8 cellular contexts compared by ENCODE assay signal in the genomic region with DNA sequence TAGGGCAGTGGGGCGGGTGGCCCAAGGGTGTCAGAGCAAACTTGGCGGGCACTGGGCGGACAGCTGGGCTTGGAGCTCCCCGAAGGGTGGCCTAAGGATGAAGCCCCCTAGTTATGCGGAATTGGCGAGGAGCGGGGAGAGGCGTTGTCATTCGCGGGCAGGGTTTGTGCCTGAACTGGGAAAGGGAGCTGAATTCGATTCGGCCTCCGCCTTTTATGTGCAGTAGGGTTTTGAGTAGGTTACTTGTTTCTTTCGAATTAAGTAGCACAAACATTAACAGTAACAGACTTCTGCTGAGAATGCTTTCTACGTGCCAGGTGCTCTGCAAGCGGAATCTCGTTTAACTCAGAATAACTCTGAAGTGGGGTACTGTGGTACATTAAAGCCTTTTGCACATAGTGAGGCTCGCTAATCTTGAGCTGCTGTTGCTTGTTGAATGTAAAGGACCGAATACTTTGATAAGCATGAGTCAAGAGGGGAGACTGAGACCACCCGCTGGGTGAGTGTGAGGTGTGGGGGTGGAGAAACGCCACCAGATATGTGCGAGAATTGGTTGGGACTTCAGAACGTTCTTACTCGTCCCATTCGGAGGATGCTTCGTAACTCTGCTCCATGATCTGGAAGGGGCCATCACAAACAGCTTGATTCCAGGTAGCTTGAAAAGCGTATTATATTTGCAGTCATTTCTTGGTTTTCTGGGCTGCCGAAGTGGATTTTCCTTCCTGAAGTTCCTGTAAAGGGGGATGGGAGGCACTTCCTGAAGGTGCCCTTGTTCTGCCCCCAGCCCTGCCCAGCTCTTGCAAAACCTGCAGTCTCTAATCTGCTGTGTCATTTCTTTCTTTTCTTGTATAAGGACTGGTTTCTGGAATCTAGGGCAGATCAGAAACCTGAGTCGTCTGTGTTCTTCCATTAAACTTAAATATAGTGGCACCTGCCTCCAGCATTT. TPM values are rescaled to one million over a fixed set of nuclear protein-coding genes. Genes with fewer than 3 reads are reported as not detected.
DNase-seq lines count a peak whose midpoint lies in the region; ATAC-seq and TF ChIP-seq lines count a peak whose summit lies in the region.

No MANE protein-coding gene starts in this region.

- H3K4me1 Mint-ChIP-seq in Calu3 (ENCODE audit: low read depth, unreplicated experiment), result peaks cover 33% of the 10 kb centered on the region
- peaks cover 37% of the 10 kb centered on the region for H3K4me1 Mint-ChIP-seq in activated naive CD4-positive, alpha-beta T cell treated with anti-CD3 and anti-CD28 coated beads, Interleukin-2, amount 10 ng/mL, durations not matched to agents 7 days and 5 days
- H3K4me1 Mint-ChIP-seq in stimulated activated memory B cell treated with anti-CD40 and anti-IgM and Interleukin-4, amounts not matched to agents 10 μg/mL and 1 μg/mL and 100 μg/mL, for 72 hours, result peaks cover 45% of the 10 kb centered on the region

- peak; percentile 60 for DNase-seq in Calu3
- DNase-seq in LNCaP clone FGC (ENCODE audit: low read depth), result no peak
- peak; percentile 34 for DNase-seq in activated naive CD4-positive, alpha-beta T cell treated with anti-CD3 and anti-CD28 coated beads, Interleukin-2, amount 10 ng/mL, durations not matched to agents 7 days and 5 days
- no peak for DNase-seq in T-helper 9 cell
- DNase-seq in NCI-H1694 (lab: John Stamatoyannopoulos, UW), result no peak
- DNase-seq in NCI-H526 treated with DMSO at 0.1 percent for 48 hours (lab: John Stamatoyannopoulos, UW), result no peak

- H3K36me3 Mint-ChIP-seq in Calu3 (ENCODE audit: insufficient read depth, unreplicated experiment), result peaks cover 74% of the 10 kb centered on the region
- H3K36me3 Mint-ChIP-seq in activated naive CD4-positive, alpha-beta T cell treated with anti-CD3 and anti-CD28 coated beads, Interleukin-2, amount 10 ng/mL, durations not matched to agents 7 days and 5 days, result peaks cover 34% of the 10 kb centered on the region
- peaks cover 16% of the 10 kb centered on the region for H3K36me3 Mint-ChIP-seq in stimulated activated memory B cell treated with anti-CD40 and anti-IgM and Interleukin-4, amounts not matched to agents 10 μg/mL and 1 μg/mL and 100 μg/mL, for 72 hours

- ATAC-seq in stimulated activated memory B cell treated with anti-CD40 and anti-IgM and Interleukin-4, amounts not matched to agents 10 μg/mL and 1 μg/mL and 100 μg/mL, for 72 hours, result no peak

- intact Hi-C loops in Calu3 (cut with micrococcal nuclease; ENCODE audit: unreplicated experiment), result loop anchor here (5.0 kb wide), 1 partner anchor 49 kb away; no protein-coding TSS in a partner anchor

- H3K27me3 Mint-ChIP-seq in Calu3 (ENCODE audit: unreplicated experiment), result peaks cover 10% of the 10 kb centered on the region
- H3K27me3 Mint-ChIP-seq in activated naive CD4-positive, alpha-beta T cell treated with anti-CD3 and anti-CD28 coated beads, Interleukin-2, amount 10 ng/mL, durations not matched to agents 7 days and 5 days, result peaks cover 4% of the 10 kb centered on the region
- H3K27me3 Mint-ChIP-seq in stimulated activated memory B cell treated with anti-CD40 and anti-IgM and Interleukin-4, amounts not matched to agents 10 μg/mL and 1 μg/mL and 100 μg/mL, for 72 hours, result no peaks in the 10 kb centered on the region

- H3K4me3 Mint-ChIP-seq in Calu3 (ENCODE audit: low read depth, unreplicated experiment), result peak overlapping the region; percentile 99
- H3K4me3 Mint-ChIP-seq in activated naive CD4-positive, alpha-beta T cell treated with anti-CD3 and anti-CD28 coated beads, Interleukin-2, amount 10 ng/mL, durations not matched to agents 7 days and 5 days, result peak overlapping the region; percentile 99
- H3K4me3 Mint-ChIP-seq in stimulated activated memory B cell treated with anti-CD40 and anti-IgM and Interleukin-4, amounts not matched to agents 10 μg/mL and 1 μg/mL and 100 μg/mL, for 72 hours, result peak overlapping the region; percentile 94

- TF ChIP-seq CTCF in Calu3 (IDR thresholded peaks at IDR 0.05; ENCODE audit: unreplicated experiment), result no peak
- TF ChIP-seq CTCF in LNCaP clone FGC (IDR thresholded peaks at IDR 0.05; ENCODE audit: control insufficient read depth, extremely low read depth, insufficient read depth), result no peak

- peak overlapping the region; percentile 91 for H3K27ac Mint-ChIP-seq in Calu3 (ENCODE audit: unreplicated experiment)
- peak overlapping the region; percentile 95 for H3K27ac Mint-ChIP-seq in activated naive CD4-positive, alpha-beta T cell treated with anti-CD3 and anti-CD28 coated beads, Interleukin-2, amount 10 ng/mL, durations not matched to agents 7 days and 5 days
- peak overlapping the region; percentile 95 for H3K27ac Mint-ChIP-seq in stimulated activated memory B cell treated with anti-CD40 and anti-IgM and Interleukin-4, amounts not matched to agents 10 μg/mL and 1 μg/mL and 100 μg/mL, for 72 hours

- CTCF ChIA-PET in Calu3 (lab: Charles Lee), result interaction anchor here (0.5 to 2.3 kb wide), 14 partner anchors 8 to 576 kb away, joined by 3 to 14 read pairs (median 6); partner anchors contain the start of gene TGIF2
- CTCF ChIA-PET in activated naive CD4-positive, alpha-beta T cell treated with anti-CD3 and anti-CD28 coated beads, Interleukin-2, amount 10 ng/mL, durations not matched to agents 7 days and 5 days (lab: Charles Lee), result interaction anchor here (0.5 to 4.1 kb wide), 15 partner anchors 11 to 709 kb away, joined by 3 to 51 read pairs (median 6); no protein-coding TSS in a partner anchor

- H3K4me3 ChIP-seq in LNCaP clone FGC (ENCODE audit: low read depth, low read length) (peak overlapping the region; percentile 98), iPS-11a (ENCODE audit: low read depth, low read length) (peak overlapping the region; percentile 84)

- TSS peak; percentile 32 for BruUV-seq in Calu3 (replicated peaks; lab: Mats Ljungman, UMichigan)

- no peaks in the 10 kb centered on the region for H3K9me3 Mint-ChIP-seq in Calu3 (ENCODE audit: low read depth, unreplicated experiment)
- no peaks in the 10 kb centered on the region for H3K9me3 Mint-ChIP-seq in activated naive CD4-positive, alpha-beta T cell treated with anti-CD3 and anti-CD28 coated beads, Interleukin-2, amount 10 ng/mL, durations not matched to agents 7 days and 5 days
- no peaks in the 10 kb centered on the region for H3K9me3 Mint-ChIP-seq in stimulated activated memory B cell treated with anti-CD40 and anti-IgM and Interleukin-4, amounts not matched to agents 10 μg/mL and 1 μg/mL and 100 μg/mL, for 72 hours

RNA-seq across cellular contexts. Expression of gene RAB5IF, which starts 0.9 kb away (rescaled TPM):
- 235 and 250 TPM in 2 replicates for total RNA-seq in Calu3 (2022)

RNA-seq across cellular contexts. Expression of gene TGIF2, which starts 33.0 kb away (rescaled TPM):
- 39.4 and 48.9 TPM in 2 replicates for total RNA-seq in Calu3 (2022)

RNA-seq across cellular contexts. Expression of gene SLA2, which starts 39.6 kb away (rescaled TPM):
- total RNA-seq in Calu3 (2022), result not detected in 2 replicates

Comparison
In these comparisons a context has a peak if more than half of its experiments do, and no peak if none do; other contexts are left out.
1. DNase-seq: peak in Calu3 (single experiment) and activated naive CD4-positive, alpha-beta T cell treated with anti-CD3 and anti-CD28 coated beads, Interleukin-2, amount 10 ng/mL, durations not matched to agents 7 days and 5 days (single experiment); none in LNCaP clone FGC (single experiment), T-helper 9 cell (single experiment), NCI-H1694 (single experiment) and NCI-H526 treated with DMSO at 0.1 percent for 48 hours (single experiment).
2. Peak in every context shown above with its lines, with median percentiles within 50 percentile points of each other: H3K27ac Mint-ChIP-seq and H3K4me3 Mint-ChIP-seq.